22 cellular contexts compared by ENCODE assay signal in the genomic region with DNA sequence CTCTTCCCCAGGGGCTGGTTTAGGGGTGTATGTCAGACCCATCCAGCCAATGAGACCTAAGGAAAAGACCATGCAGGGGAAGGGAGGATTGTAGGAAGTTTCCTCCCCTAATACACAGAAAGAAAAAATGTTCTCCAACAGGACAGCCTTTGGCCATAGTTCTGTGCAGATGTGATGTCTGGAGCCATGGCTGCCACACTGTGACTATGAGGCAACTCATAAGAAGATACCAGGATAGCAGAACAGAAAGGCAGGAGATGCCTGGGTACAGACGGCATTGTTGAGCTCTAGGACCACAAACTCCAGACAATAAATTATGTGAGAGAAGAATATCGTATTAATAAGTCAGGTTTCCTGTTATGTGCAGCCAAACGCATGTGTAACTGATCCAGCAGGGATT.
"Had no signal": no experiment of that assay in that cellular context is flagged by ENCODE, and none has a peak within 500 bp of the region (broad histone marks: within the 10 kb centered on the region; RNA-seq: fewer than 3 reads in every experiment).

No MANE protein-coding gene starts in this region.

- H3K27ac Mint-ChIP-seq: activated CD4-positive, alpha-beta memory T cell treated with anti-CD3 and anti-CD28 coated beads for 36 hours; activated CD8-positive, alpha-beta memory T cell treated with anti-CD3 and anti-CD28 coated beads, Interleukin-2, amount 10 ng/mL, durations not matched to agents 7 days and 5 days; progenitor cell of endocrine pancreas had no signal

- H3K4me1 Mint-ChIP-seq: activated CD8-positive, alpha-beta memory T cell treated with anti-CD3 and anti-CD28 coated beads, Interleukin-2, amount 10 ng/mL, durations not matched to agents 7 days and 5 days had no signal

- DNase-seq: activated CD4-positive, alpha-beta memory T cell treated with anti-CD3 and anti-CD28 coated beads for 36 hours; activated CD4-positive, alpha-beta T cell treated with anti-CD3 and anti-CD28 coated beads for 48 hours; activated CD8-positive, alpha-beta memory T cell treated with anti-CD3 and anti-CD28 coated beads, Interleukin-2, amount 10 ng/mL, durations not matched to agents 7 days and 5 days; activated naive CD4-positive, alpha-beta T cell treated with Interleukin-2 at 50 U/mL for 16 hours; activated naive CD8-positive, alpha-beta T cell treated with anti-CD3 and anti-CD28 coated beads for 36 hours; activated T-cell treated with anti-CD3 and anti-CD28 coated beads for 4 hours; cortex of kidney; heart left ventricle; islet precursor cell; left colon; mesenchymal stem cell; retina; sigmoid colon; stimulated activated CD4-positive, alpha-beta T cell treated with anti-CD3 and anti-CD28 coated beads, Interleukin-15, amount 100 ng/mL, for 24 hours; stimulated activated naive CD4-positive, alpha-beta T cell; T-helper 17 cell had no signal

- H3K4me1 ChIP-seq: breast epithelium, sigmoid colon had no signal

- H3K9me3 ChIP-seq: breast epithelium, heart left ventricle, tibial nerve had no signal

- H3K4me2 ChIP-seq: smooth muscle cell had no signal

- H3K36me3 ChIP-seq: breast epithelium, sigmoid colon had no signal

- FAIRE-seq: astrocyte had no signal

- H3K9me3 Mint-ChIP-seq: activated CD4-positive, alpha-beta memory T cell treated with anti-CD3 and anti-CD28 coated beads for 36 hours; activated naive CD8-positive, alpha-beta T cell treated with anti-CD3 and anti-CD28 coated beads for 36 hours; neural crest cell had no signal

- H3K27me3 ChIP-seq: breast epithelium, heart left ventricle, sigmoid colon, tibial nerve had no signal

- H3K4me3 ChIP-seq: breast epithelium, heart left ventricle, sigmoid colon, smooth muscle cell, tibial nerve had no signal

- H3K4me3 Mint-ChIP-seq: activated CD4-positive, alpha-beta memory T cell treated with anti-CD3 and anti-CD28 coated beads for 36 hours; activated CD8-positive, alpha-beta memory T cell treated with anti-CD3 and anti-CD28 coated beads, Interleukin-2, amount 10 ng/mL, durations not matched to agents 7 days and 5 days; activated naive CD8-positive, alpha-beta T cell treated with anti-CD3 and anti-CD28 coated beads for 36 hours; neural crest cell had no signal

- ATAC-seq: activated CD8-positive, alpha-beta memory T cell treated with anti-CD3 and anti-CD28 coated beads, Interleukin-2, amount 10 ng/mL, durations not matched to agents 7 days and 5 days; heart left ventricle; left colon; T-helper 17 cell had no signal

- H3K27ac ChIP-seq: breast epithelium, heart left ventricle, sigmoid colon, tibial nerve had no signal

- H3K27me3 Mint-ChIP-seq: activated CD4-positive, alpha-beta memory T cell treated with anti-CD3 and anti-CD28 coated beads for 36 hours; activated CD8-positive, alpha-beta memory T cell treated with anti-CD3 and anti-CD28 coated beads, Interleukin-2, amount 10 ng/mL, durations not matched to agents 7 days and 5 days; activated naive CD8-positive, alpha-beta T cell treated with anti-CD3 and anti-CD28 coated beads for 36 hours; progenitor cell of endocrine pancreas; T-helper 17 cell had no signal
